Comparison of ENCODE assay signal across 23 cellular contexts in genomic region chr19:16135410-16136127, GRCh38. TPM values are rescaled to one million over a fixed set of nuclear protein-coding genes. Genes with fewer than 3 reads are reported as not detected.
A peak's percentile ranks its signal among the peaks of the same experiment; 100 is the strongest.
DNase-seq lines count a peak whose midpoint lies in the region; ATAC-seq and TF ChIP-seq lines count a peak whose summit lies in the region.
"Had no signal": no experiment of that assay in that cellular context is flagged by ENCODE, and none has a peak within 500 bp of the region (broad histone marks: within the 10 kb centered on the region; RNA-seq: fewer than 3 reads in every experiment).

No MANE protein-coding gene starts in this region.

- H3K9me3 ChIP-seq in naive thymus-derived CD4-positive, alpha-beta T cell (ENCODE audit: control insufficient read depth in 2 of 3, low read length in 3 of 3): no peaks in the 10 kb centered on the region
- H3K9me3 ChIP-seq in right atrium auricular region (no peaks in the 10 kb centered on the region), ovary (no peaks in the 10 kb centered on the region)
- H3K9me3 ChIP-seq: esophagus squamous epithelium, gastroesophageal sphincter, transverse colon had no signal

- H3K4me3 Mint-ChIP-seq in CD14-positive monocyte: no peak overlapping the region
- H3K4me3 Mint-ChIP-seq in GM23338: no peak overlapping the region
- no peak overlapping the region for H3K4me3 Mint-ChIP-seq in WTC11
- H3K4me3 Mint-ChIP-seq in naive thymus-derived CD4-positive, alpha-beta T cell: no peak overlapping the region
- H3K4me3 Mint-ChIP-seq: activated naive CD8-positive, alpha-beta T cell treated with anti-CD3 and anti-CD28 coated beads for 36 hours; activated T-helper 1 cell treated with anti-CD3 and anti-CD28 coated beads, Interleukin-12 subunit alpha, Interleukin-12 subunit beta, Interleukin-2, Interleukin-4 antibody, amounts not matched to agents 30 ng/mL and 10 ng/mL and 1 ng/mL, durations not matched to agents 14 hours and 24 hours and 36 hours; nephron had no signal

- H3K4me1 ChIP-seq in GM23338 (ENCODE audit: insufficient read depth): no peaks in the 10 kb centered on the region
- peaks cover 0 to 9% of the 10 kb centered on the region in 2 donors for H3K4me1 ChIP-seq in naive thymus-derived CD4-positive, alpha-beta T cell (ENCODE audit: control insufficient read depth in 2 of 2, insufficient read depth in 2 of 2, low read length in 2 of 2)
- H3K4me1 ChIP-seq in right atrium auricular region: no peaks in the 10 kb centered on the region
- H3K4me1 ChIP-seq in ovary (ENCODE audit: insufficient read depth): peaks cover 2% of the 10 kb centered on the region
- H3K4me1 ChIP-seq: esophagus squamous epithelium, gastroesophageal sphincter, transverse colon had no signal

- CTCF ChIA-PET in WTC11 (lab: Charles Lee): interaction anchor here (0.5 to 1.7 kb wide), 8 partner anchors 8 to 550 kb away, joined by 3 to 8 read pairs (median 4); partner anchors contain the start of genes FAM32A and HSH2D
- CTCF ChIA-PET in naive thymus-derived CD4-positive, alpha-beta T cell (lab: Charles Lee): no interaction called here

- H3F3A ChIP-seq in GM23338 (replicated peaks; ENCODE audit: low read depth): no peaks in the 10 kb centered on the region

- H3K9me2 ChIP-seq in GM23338 (ENCODE audit: insufficient read depth): no peaks in the 10 kb centered on the region

- DNase-seq in CD14-positive monocyte (ENCODE audit: low spot score) (no peak), GM23338 (ENCODE audit: low spot score) (no peak), WTC11 (ENCODE audit: low spot score) (no peak), HUDEP-2 (lab: John Stamatoyannopoulos, UW; ENCODE audit: unreplicated experiment in 76 of 76) (no peak), right atrium auricular region (ENCODE audit: low spot score) (no peak), ovary (no peak)
- DNase-seq in naive thymus-derived CD4-positive, alpha-beta T cell: no peak
- DNase-seq: activated CD8-positive, alpha-beta memory T cell treated with anti-CD3 and anti-CD28 coated beads for 24 hours; activated naive CD8-positive, alpha-beta T cell treated with anti-CD3 and anti-CD28 coated beads for 36 hours; effector CD4-positive, alpha-beta T cell; esophagus squamous epithelium; kidney glomerular epithelial cell; NCI-H1436 treated with DMSO at 0.1 percent for 48 hours; NCI-H69; posterior cingulate gyrus; stimulated activated naive CD4-positive, alpha-beta T cell treated with Interleukin-2 at 50 U/mL for 16 hours; transverse colon had no signal

- POLR2A ChIA-PET in WTC11 (lab: Charles Lee): no interaction called here
- POLR2A ChIA-PET in naive thymus-derived CD4-positive, alpha-beta T cell (lab: Charles Lee): interaction anchor here (0.6 to 1.1 kb wide), 3 partner anchors 18 to 1954 kb away, joined by 3 read pairs; no protein-coding TSS in a partner anchor

- H3K79me2 ChIP-seq in GM23338 (replicated peaks; ENCODE audit: insufficient read depth): no peaks in the 10 kb centered on the region

- H3K27ac ChIP-seq in GM23338 (ENCODE audit: low read depth): no peak overlapping the region
- H3K27ac ChIP-seq in naive thymus-derived CD4-positive, alpha-beta T cell (ENCODE audit: low read depth, low read length): no peak overlapping the region
- H3K27ac ChIP-seq in right atrium auricular region: no peak overlapping the region
- no peak overlapping the region for H3K27ac ChIP-seq in ovary
- H3K27ac ChIP-seq: esophagus squamous epithelium, gastroesophageal sphincter had no signal

- H3K36me3 ChIP-seq in GM23338 (ENCODE audit: insufficient read depth) (0 out of 2 replicates have a peak, but pooled peaks cover 5% of the 10 kb centered on the region), right atrium auricular region (peaks cover 21% of the 10 kb centered on the region), ovary (no peaks in the 10 kb centered on the region)
- H3K36me3 ChIP-seq in naive thymus-derived CD4-positive, alpha-beta T cell (ENCODE audit: control insufficient read depth in 2 of 3, insufficient read depth in 3 of 3, low read length in 3 of 3): peaks cover 0 to 36% (median 0%) of the 10 kb centered on the region in 3 experiments

- H4K20me1 ChIP-seq in GM23338 (replicated peaks; ENCODE audit: insufficient read depth): peaks cover 3% of the 10 kb centered on the region; the same call in 1 of the 2 replicates

- no peak overlapping the region for H3K4me3 ChIP-seq in GM23338
- H3K4me3 ChIP-seq in naive thymus-derived CD4-positive, alpha-beta T cell (ENCODE audit: low read length): no peak overlapping the region
- no peak overlapping the region for H3K4me3 ChIP-seq in right atrium auricular region
- H3K4me3 ChIP-seq in ovary: no peak overlapping the region
- H3K4me3 ChIP-seq: esophagus squamous epithelium, gastroesophageal sphincter, transverse colon had no signal

- H3K4me2 ChIP-seq in GM23338: no peak overlapping the region

- H3K27me3 ChIP-seq in GM23338 (ENCODE audit: insufficient read depth): no peaks in the 10 kb centered on the region
- no peaks in the 10 kb centered on the region for H3K27me3 ChIP-seq in naive thymus-derived CD4-positive, alpha-beta T cell (ENCODE audit: control insufficient read depth in 2 of 2, insufficient read depth in 2 of 2, low read length in 2 of 2)
- no peaks in the 10 kb centered on the region for H3K27me3 ChIP-seq in right atrium auricular region
- H3K27me3 ChIP-seq in ovary: no peaks in the 10 kb centered on the region
- H3K27me3 ChIP-seq: esophagus squamous epithelium, gastroesophageal sphincter, transverse colon had no signal

- ATAC-seq in GM23338 (peak; percentile 70), WTC11 (peak; percentile 39)
- no peak for ATAC-seq in naive thymus-derived CD4-positive, alpha-beta T cell
- ATAC-seq: gastroesophageal sphincter had no signal

- peak overlapping the region in 4 of 7 donors; percentile 42 to 77 (median 74) for H3K27ac Mint-ChIP-seq in CD14-positive monocyte
- H3K27ac Mint-ChIP-seq in GM23338: no peak overlapping the region
- H3K27ac Mint-ChIP-seq in WTC11: no peak overlapping the region
- peak overlapping the region in 7 of 9 donors; percentile 26 to 91 (median 69) for H3K27ac Mint-ChIP-seq in naive thymus-derived CD4-positive, alpha-beta T cell
- H3K27ac Mint-ChIP-seq: activated naive CD8-positive, alpha-beta T cell treated with anti-CD3 and anti-CD28 coated beads for 36 hours; activated T-helper 1 cell treated with anti-CD3 and anti-CD28 coated beads, Interleukin-12 subunit alpha, Interleukin-12 subunit beta, Interleukin-2, Interleukin-4 antibody, amounts not matched to agents 30 ng/mL and 10 ng/mL and 1 ng/mL, durations not matched to agents 14 hours and 24 hours and 36 hours; nephron had no signal

- TF ChIP-seq CTCF in CD14-positive monocyte (IDR thresholded peaks at IDR 0.05): no peak
- peak in 1 of 2 experiments; percentile 14; a peak in 1 of 4 replicates for TF ChIP-seq CTCF in GM23338 (conservative IDR thresholded peaks at IDR 0.05; ENCODE audit: low read depth in 2 of 2)
- TF ChIP-seq CTCF in WTC11 (IDR thresholded peaks at IDR 0.05): no peak
- no peak for TF ChIP-seq CTCF in right atrium auricular region (IDR thresholded peaks at IDR 0.05)
- no peak for TF ChIP-seq CTCF in ovary (IDR thresholded peaks at IDR 0.05)

- TF ChIP-seq POLR2A in ovary (IDR thresholded peaks at IDR 0.05): no peak

- H3K36me3 Mint-ChIP-seq in CD14-positive monocyte (peaks cover 40 to 41% of the 10 kb centered on the region in 2 donors), GM23338 (ENCODE audit: low read depth) (peaks cover 41% of the 10 kb centered on the region), WTC11 (peaks cover 36% of the 10 kb centered on the region)
- peaks cover 25 to 44% (median 32%) of the 10 kb centered on the region in 5 donors for H3K36me3 Mint-ChIP-seq in naive thymus-derived CD4-positive, alpha-beta T cell

- intact Hi-C loops in CD14-positive monocyte (cut with micrococcal nuclease) (loop anchor here in 1 of 2 donors (5.0 kb wide), 1 partner anchor 42 kb away; no protein-coding TSS in a partner anchor), ovary (cut with DNase I) (no loop called here)
- intact Hi-C loops in naive thymus-derived CD4-positive, alpha-beta T cell (cut with micrococcal nuclease): no loop called here

- no peak overlapping the region for H2AFZ ChIP-seq in GM23338

- H3K27me3 Mint-ChIP-seq in CD14-positive monocyte (ENCODE audit: low read depth in 3 of 3): peaks cover 0 to 2% (median 2%) of the 10 kb centered on the region in 3 donors
- peaks cover 5% of the 10 kb centered on the region for H3K27me3 Mint-ChIP-seq in GM23338 (ENCODE audit: insufficient read depth, low read depth, poor library complexity)
- H3K27me3 Mint-ChIP-seq in WTC11 (ENCODE audit: low read depth): peaks cover 15% of the 10 kb centered on the region
- no peaks in the 10 kb centered on the region for H3K27me3 Mint-ChIP-seq in naive thymus-derived CD4-positive, alpha-beta T cell

- TF ChIP-seq EP300 in ovary (IDR thresholded peaks at IDR 0.05): no peak

- WGBS in ovary, 3 donors: 76 to 87% (median 85%) methylated on average over 4 of the region's 4 CpGs

- H3K9me3 Mint-ChIP-seq in CD14-positive monocyte: peaks cover 0 to 9% (median 0%) of the 10 kb centered on the region in 7 donors
- H3K9me3 Mint-ChIP-seq in GM23338: peaks cover 2% of the 10 kb centered on the region
- peaks cover 10% of the 10 kb centered on the region for H3K9me3 Mint-ChIP-seq in WTC11
- peaks cover 0 to 11% (median 0%) of the 10 kb centered on the region in 11 donors for H3K9me3 Mint-ChIP-seq in naive thymus-derived CD4-positive, alpha-beta T cell
- H3K9me3 Mint-ChIP-seq: nephron had no signal

- H3K4me1 Mint-ChIP-seq in CD14-positive monocyte: peaks cover 58% of the 10 kb centered on the region
- H3K4me1 Mint-ChIP-seq in GM23338: 0 out of 3 replicates have a peak, but pooled peaks cover 4% of the 10 kb centered on the region
- peaks cover 5% of the 10 kb centered on the region for H3K4me1 Mint-ChIP-seq in WTC11
- H3K4me1 Mint-ChIP-seq in naive thymus-derived CD4-positive, alpha-beta T cell: peaks cover 0 to 23% (median 8%) of the 10 kb centered on the region in 7 donors
- H3K4me1 Mint-ChIP-seq: nephron had no signal

RNA-seq across cellular contexts. Expression of gene HSH2D, which starts 7.9 kb away (rescaled TPM):
- polyA plus RNA-seq in CD14-positive monocyte (10 to 100 TPM; 13.8 to 16.7 TPM), GM23338 (2016; fragmentation: Nextera tagmentation; extraction: Ambion mirVana) (0.81 and 1.1 TPM in 2 replicates), ovary (under 1 TPM; 0.21 to 0.68 TPM)
- 0.97 and 1.4 TPM in 2 replicates for total RNA-seq in GM23338 (2014; rRNA removed; shearing (Covaris generic))
- total RNA-seq in WTC11 (2021) (1.6 to 3.2 TPM (median 3.0 TPM) in 3 replicates), right atrium auricular region (1 to 10 TPM in 1 of 2 donors, not detected in 1; 1.1 TPM), ovary (1 to 10 TPM in 2 of 7 donors, under 1 TPM in 5; 0.20 to 1.3 (median 0.31) TPM)
- total RNA-seq in naive thymus-derived CD4-positive, alpha-beta T cell: 10 to 100 TPM; 20.0 to 60.0 (median 46.4) TPM
- 10 to 100 TPM in 1 of 2 donors, 1 to 10 TPM in 1; 7.2 to 17.8 TPM for polyA plus RNA-seq in naive thymus-derived CD4-positive, alpha-beta T cell
- total RNA-seq: cerebellum had no signal

RNA-seq across cellular contexts. Expression of gene RAB8A, which starts 23.9 kb away (rescaled TPM):
- polyA plus RNA-seq in CD14-positive monocyte: 100 to 1,000 TPM; 109 to 124 TPM
- total RNA-seq in GM23338 (2014; rRNA removed; shearing (Covaris generic)): 49.7 and 59.5 TPM in 2 replicates
- polyA plus RNA-seq in GM23338 (2016; fragmentation: Nextera tagmentation; extraction: Ambion mirVana): 48.0 and 53.1 TPM in 2 replicates
- 68.4 to 81.8 TPM (median 74.0 TPM) in 3 replicates for total RNA-seq in WTC11 (2021)
- 100 to 1,000 TPM in 2 of 5 experiments, 10 to 100 TPM in 3; 64.4 to 154 (median 74.5) TPM for total RNA-seq in naive thymus-derived CD4-positive, alpha-beta T cell
- 10 to 100 TPM; 61.8 to 82.2 TPM for polyA plus RNA-seq in naive thymus-derived CD4-positive, alpha-beta T cell
- total RNA-seq in right atrium auricular region: 10 to 100 TPM; 14.2 to 29.9 TPM
- total RNA-seq in ovary: 10 to 100 TPM; 17.2 to 70.5 (median 52.9) TPM
- 100 to 1,000 TPM in 1 of 2 donors, 10 to 100 TPM in 1; 23.8 to 114 TPM for polyA plus RNA-seq in ovary

RNA-seq across cellular contexts. Expression of gene CIB3, which starts 37.8 kb away (rescaled TPM):
- polyA plus RNA-seq in CD14-positive monocyte: not detected
- not detected in 2 replicates for total RNA-seq in GM23338 (2014; rRNA removed; shearing (Covaris generic))
- polyA plus RNA-seq in GM23338 (2016; fragmentation: Nextera tagmentation; extraction: Ambion mirVana): 0.56 TPM in 1 of 2 replicates, not detected in the other
- total RNA-seq in WTC11 (2021): not detected in 3 replicates
- not detected for total RNA-seq in naive thymus-derived CD4-positive, alpha-beta T cell
- polyA plus RNA-seq in naive thymus-derived CD4-positive, alpha-beta T cell: not detected
- total RNA-seq in right atrium auricular region: not detected
- total RNA-seq in ovary: not detected
- polyA plus RNA-seq in ovary: not detected
- total RNA-seq: activated naive CD8-positive, alpha-beta T cell treated with anti-CD3 and anti-CD28 coated beads for 36 hours; activated T-helper 1 cell treated with anti-CD3 and anti-CD28 coated beads, Interleukin-12 subunit alpha, Interleukin-12 subunit beta, Interleukin-2, Interleukin-4 antibody, amounts not matched to agents 30 ng/mL and 10 ng/mL and 1 ng/mL, durations not matched to agents 14 hours and 24 hours and 36 hours; cerebellum; esophagus squamous epithelium; gastroesophageal sphincter; mesenteric fat pad; T-helper 1 cell treated with Interleukin-12 subunit alpha and Interleukin-12 subunit beta and Interleukin-4 antibody, amounts not matched to agents 30 ng/mL and 1 ng/mL, for 36 hours; transverse colon had no signal

RNA-seq across cellular contexts. Expression of gene FAM32A, which starts 49.6 kb away (rescaled TPM):
- polyA plus RNA-seq in CD14-positive monocyte (100 to 1,000 TPM; 219 to 245 TPM), GM23338 (2016; fragmentation: Nextera tagmentation; extraction: Ambion mirVana) (58.9 and 67.3 TPM in 2 replicates), ovary (10 to 100 TPM; 62.7 to 68.6 TPM)
- 58.2 and 62.3 TPM in 2 replicates for total RNA-seq in GM23338 (2014; rRNA removed; shearing (Covaris generic))
- total RNA-seq in WTC11 (2021) (59.5 to 62.6 TPM (median 62.2 TPM) in 3 replicates), right atrium auricular region (10 to 100 TPM; 56.8 to 61.7 TPM), ovary (10 to 100 TPM; 37.9 to 62.6 (median 43.7) TPM)
- total RNA-seq in naive thymus-derived CD4-positive, alpha-beta T cell: 10 to 100 TPM; 45.9 to 69.4 (median 65.9) TPM
- 100 to 1,000 TPM; 139 to 177 TPM for polyA plus RNA-seq in naive thymus-derived CD4-positive, alpha-beta T cell

RNA-seq across cellular contexts. Expression of gene TPM4, which starts 59.3 kb away (rescaled TPM):
- polyA plus RNA-seq in CD14-positive monocyte: 100 to 1,000 TPM; 146 to 170 TPM
- total RNA-seq in GM23338 (2014; rRNA removed; shearing (Covaris generic)): 237 and 288 TPM in 2 replicates
- 204 and 223 TPM in 2 replicates for polyA plus RNA-seq in GM23338 (2016; fragmentation: Nextera tagmentation; extraction: Ambion mirVana)
- total RNA-seq in WTC11 (2021): 302 to 327 TPM (median 323 TPM) in 3 replicates
- total RNA-seq in naive thymus-derived CD4-positive, alpha-beta T cell: 100 to 1,000 TPM in 3 of 5 experiments, 10 to 100 TPM in 2; 65.8 to 435 (median 126) TPM
- polyA plus RNA-seq in naive thymus-derived CD4-positive, alpha-beta T cell: 10 to 100 TPM; 28.2 to 43.5 TPM
- total RNA-seq in right atrium auricular region: 100 to 1,000 TPM; 163 to 194 TPM
- total RNA-seq in ovary: 100 to 1,000 TPM; 286 to 642 (median 554) TPM
- 100 to 1,000 TPM; 347 to 664 TPM for polyA plus RNA-seq in ovary

Comparison
In these comparisons a context has a peak if more than half of its experiments do, and no peak if none do; other contexts are left out.
1. H3K27ac Mint-ChIP-seq: peak in CD14-positive monocyte (4 of 7) and naive thymus-derived CD4-positive, alpha-beta T cell (7 of 9); none in GM23338 (single experiment) and WTC11 (single experiment).